ENCODE assay signal across 20 cellular contexts in the genomic region with DNA sequence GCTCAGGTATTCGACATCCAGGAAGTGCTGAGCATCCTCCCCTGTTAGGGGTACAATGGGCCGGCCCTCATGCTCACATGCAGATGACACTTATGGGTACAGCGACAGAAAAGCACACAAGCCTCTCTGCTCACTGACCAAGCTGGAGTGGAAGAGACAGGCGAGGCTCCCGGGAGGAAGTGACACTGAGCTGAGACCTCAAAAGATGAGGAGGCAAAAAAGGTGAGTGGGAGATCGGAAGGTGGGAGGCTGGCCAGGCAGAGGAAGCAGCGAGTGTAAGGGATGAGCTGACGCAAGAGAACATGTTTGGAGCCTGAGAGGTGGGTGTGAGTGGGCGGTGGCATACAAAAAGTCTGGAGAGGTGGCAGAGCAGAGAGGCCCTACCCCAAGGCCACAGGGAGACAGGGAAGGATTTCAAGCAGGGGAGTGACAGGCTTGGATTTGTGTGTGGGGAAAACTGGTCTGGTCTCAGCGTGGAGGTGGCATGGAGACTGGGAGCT. TPM values are rescaled to one million over a fixed set of nuclear protein-coding genes. Genes with fewer than 3 reads are reported as not detected.
DNase-seq lines count a peak whose midpoint lies in the region; ATAC-seq and TF ChIP-seq lines count a peak whose summit lies in the region.
"Had no signal": no experiment of that assay in that cellular context is flagged by ENCODE, and none has a peak within 500 bp of the region (broad histone marks: within the 10 kb centered on the region; RNA-seq: fewer than 3 reads in every experiment).

No MANE protein-coding gene starts in this region.

- no peak for ATAC-seq in CD4-positive, CD25-positive, alpha-beta regulatory T cell (ENCODE audit: low read depth in 2 of 2)
- ATAC-seq in gastroesophageal sphincter = no peak

- no peak overlapping the region for H3K4me2 ChIP-seq in neural progenitor cell
- H3K4me2 ChIP-seq: KMS-11 had no signal

- H3K9ac ChIP-seq in neural progenitor cell = no peak overlapping the region
- H3K9ac ChIP-seq: KMS-11 had no signal

- no peak for TF ChIP-seq EP300 in gastroesophageal sphincter (IDR thresholded peaks at IDR 0.05)

- no peaks in the 10 kb centered on the region for H3K27me3 Mint-ChIP-seq in CD14-positive monocyte (ENCODE audit: low read depth in 3 of 3)
- H3K27me3 Mint-ChIP-seq in CD4-positive, CD25-positive, alpha-beta regulatory T cell = no peaks in the 10 kb centered on the region
- peaks cover 2% of the 10 kb centered on the region for H3K27me3 Mint-ChIP-seq in neural progenitor cell (ENCODE audit: insufficient read depth, low read depth)

- no peak overlapping the region for H3K27ac ChIP-seq in CD4-positive, CD25-positive, alpha-beta regulatory T cell (ENCODE audit: insufficient read depth, low read length, poor library complexity, severe bottlenecking)
- H3K27ac ChIP-seq in caudate nucleus (ENCODE audit: low read depth, low read length) (peak overlapping the region; percentile 11), neural progenitor cell (no peak overlapping the region), esophagus squamous epithelium (no peak overlapping the region), gastroesophageal sphincter (no peak overlapping the region)
- H3K27ac ChIP-seq: C4-2B, KMS-11, SK-N-MC had no signal

- H3K9me3 ChIP-seq in CD4-positive, CD25-positive, alpha-beta regulatory T cell (ENCODE audit: control insufficient read depth in 2 of 2, low read length in 2 of 2) = no peaks in the 10 kb centered on the region
- H3K9me3 ChIP-seq in neural progenitor cell (ENCODE audit: low read depth) = no peaks in the 10 kb centered on the region
- H3K9me3 ChIP-seq in esophagus squamous epithelium = no peaks in the 10 kb centered on the region
- H3K9me3 ChIP-seq in gastroesophageal sphincter = no peaks in the 10 kb centered on the region
- H3K9me3 ChIP-seq: Caco-2 had no signal

- H2AFZ ChIP-seq in neural progenitor cell (replicated peaks) = no peak overlapping the region

- H3K36me3 ChIP-seq in CD4-positive, CD25-positive, alpha-beta regulatory T cell (ENCODE audit: control insufficient read depth, insufficient read depth, low read length) = no peaks in the 10 kb centered on the region
- H3K36me3 ChIP-seq in neural progenitor cell (no peaks in the 10 kb centered on the region), esophagus squamous epithelium (peaks cover 0 to 8% (median 0%) of the 10 kb centered on the region in 3 donors), gastroesophageal sphincter (peaks cover 0 to 25% of the 10 kb centered on the region in 2 donors), H7 (replicated peaks; ENCODE audit: control insufficient read depth, insufficient read depth, low read length) (no peaks in the 10 kb centered on the region)

- H3K4me1 ChIP-seq in CD4-positive, CD25-positive, alpha-beta regulatory T cell (ENCODE audit: control insufficient read depth, insufficient read depth, low read length, poor library complexity, severe bottlenecking) = peaks cover 4% of the 10 kb centered on the region
- H3K4me1 ChIP-seq in neural progenitor cell = peaks cover 5% of the 10 kb centered on the region
- H3K4me1 ChIP-seq in esophagus squamous epithelium = peaks cover 7 to 24% (median 12%) of the 10 kb centered on the region in 3 donors
- peaks cover 0 to 3% (median 0%) of the 10 kb centered on the region in 3 donors for H3K4me1 ChIP-seq in gastroesophageal sphincter
- H3K4me1 ChIP-seq: Caco-2 had no signal

- H4K20me1 ChIP-seq in neural progenitor cell (ENCODE audit: low read depth) = no peaks in the 10 kb centered on the region

- no peaks in the 10 kb centered on the region for H3K9me3 Mint-ChIP-seq in CD14-positive monocyte
- no peaks in the 10 kb centered on the region for H3K9me3 Mint-ChIP-seq in CD4-positive, CD25-positive, alpha-beta regulatory T cell
- no peaks in the 10 kb centered on the region for H3K9me3 Mint-ChIP-seq in neural progenitor cell

- H3K4me1 Mint-ChIP-seq in CD14-positive monocyte (peaks cover 4% of the 10 kb centered on the region), neural progenitor cell (peaks cover 44% of the 10 kb centered on the region)
- H3K4me1 Mint-ChIP-seq in CD4-positive, CD25-positive, alpha-beta regulatory T cell = peaks cover 0 to 12% (median 5%) of the 10 kb centered on the region in 4 donors

- H3K27ac Mint-ChIP-seq in CD14-positive monocyte (peak overlapping the region in 4 of 7 donors; percentile 5 to 33 (median 24)), neural progenitor cell (peak overlapping the region; percentile 54)
- H3K27ac Mint-ChIP-seq in CD4-positive, CD25-positive, alpha-beta regulatory T cell = peak overlapping the region; percentile 27 to 82 (median 50)

- H3K36me3 Mint-ChIP-seq in CD14-positive monocyte (peaks cover 5 to 9% of the 10 kb centered on the region in 2 donors), neural progenitor cell (no peaks in the 10 kb centered on the region)
- peaks cover 10% of the 10 kb centered on the region for H3K36me3 Mint-ChIP-seq in CD4-positive, CD25-positive, alpha-beta regulatory T cell

- TF ChIP-seq POLR2A in esophagus squamous epithelium (IDR thresholded peaks at IDR 0.05) (no peak), gastroesophageal sphincter (IDR thresholded peaks at IDR 0.05) (no peak)

- TF ChIP-seq CTCF in CD14-positive monocyte (IDR thresholded peaks at IDR 0.05) = no peak
- no peak for TF ChIP-seq CTCF in neural progenitor cell (IDR thresholded peaks at IDR 0.05)
- TF ChIP-seq CTCF in esophagus squamous epithelium (IDR thresholded peaks at IDR 0.05) = no peak
- no peak for TF ChIP-seq CTCF in gastroesophageal sphincter (IDR thresholded peaks at IDR 0.05)

- H3F3A ChIP-seq in neural progenitor cell (ENCODE audit: low read depth) = no peaks in the 10 kb centered on the region

- H3K4me3 Mint-ChIP-seq in CD14-positive monocyte (no peak overlapping the region), neural progenitor cell (no peak overlapping the region)
- H3K4me3 Mint-ChIP-seq in CD4-positive, CD25-positive, alpha-beta regulatory T cell = peak overlapping the region in 1 of 4 donors; percentile 45

- 77 to 83% methylated on average over 10 of the region's 10 CpGs for WGBS in esophagus squamous epithelium, 2 donors
- WGBS in gastroesophageal sphincter (ENCODE audit: low coverage in 1 of 2), 2 donors = 83 to 98% methylated on average over 4 to 7 of the region's 10 CpGs

- DNase-seq in CD14-positive monocyte (ENCODE audit: low spot score) (no peak), caudate nucleus (lab: John Stamatoyannopoulos, UW) (peak in 18 of 61 donors; percentile 3 to 82 (median 22)), neural progenitor cell (ENCODE audit: low spot score) (no peak), esophagus squamous epithelium (lab: John Stamatoyannopoulos, UW) (no peak), H7 (no peak)
- DNase-seq in CD4-positive, CD25-positive, alpha-beta regulatory T cell = peak in 1 of 3 donors; percentile 28
- DNase-seq: ACHN, Caco-2, GOT3, NCI-H1417 treated with DMSO at 0.1 percent for 48 hours, NCI-H187 treated with DMSO at 0.1 percent for 48 hours, NCI-H2227 treated with DMSO at 0.1 percent for 48 hours, NCI-H524, SHP77 had no signal

- no peaks in the 10 kb centered on the region for H3K27me3 ChIP-seq in CD4-positive, CD25-positive, alpha-beta regulatory T cell (ENCODE audit: control insufficient read depth, insufficient read depth, low read length)
- no peaks in the 10 kb centered on the region for H3K27me3 ChIP-seq in neural progenitor cell
- no peaks in the 10 kb centered on the region for H3K27me3 ChIP-seq in esophagus squamous epithelium
- H3K27me3 ChIP-seq in gastroesophageal sphincter = no peaks in the 10 kb centered on the region
- H3K27me3 ChIP-seq in H7 (ENCODE audit: control insufficient read depth, insufficient read depth, low read length) = no peaks in the 10 kb centered on the region; the same call in 1 of the 2 replicates

- no peaks in the 10 kb centered on the region for H3K79me2 ChIP-seq in neural progenitor cell (ENCODE audit: low read depth)

- no peak overlapping the region for H3K4me3 ChIP-seq in CD4-positive, CD25-positive, alpha-beta regulatory T cell (ENCODE audit: low read depth, low read length)
- no peak overlapping the region for H3K4me3 ChIP-seq in neural progenitor cell
- no peak overlapping the region for H3K4me3 ChIP-seq in esophagus squamous epithelium
- no peak overlapping the region for H3K4me3 ChIP-seq in gastroesophageal sphincter
- no peak overlapping the region for H3K4me3 ChIP-seq in H7 (ENCODE audit: insufficient read depth, low read depth, low read length)
- H3K4me3 ChIP-seq: SK-N-MC had no signal

- intact Hi-C loops in CD14-positive monocyte (cut with micrococcal nuclease) (no loop called here), esophagus squamous epithelium (cut with DNase I) (no loop called here)

RNA-seq across cellular contexts. Expression of gene CDCP2, which starts 18.2 kb away (rescaled TPM):
- not detected for polyA plus RNA-seq in CD14-positive monocyte
- 0.15 TPM for total RNA-seq in CD4-positive, CD25-positive, alpha-beta regulatory T cell
- not detected for polyA plus RNA-seq in CD4-positive, CD25-positive, alpha-beta regulatory T cell
- total RNA-seq in neural progenitor cell (ENCODE audit: low replicate concordance) (0.15 TPM in 1 of 2 replicates, not detected in the other), esophagus squamous epithelium (under 1 TPM in 1 of 4 donors, not detected in 3; 0.19 TPM), gastroesophageal sphincter (under 1 TPM in 2 of 4 donors, not detected in 2; 0.13 to 0.23 TPM)
- total RNA-seq in H7 (2014; rRNA removed; shearing (Covaris generic)) = not detected in 2 replicates
- total RNA-seq: Caco-2, HT-29, RPMI7951 had no signal

RNA-seq across cellular contexts. Expression of gene CYB5RL, which starts 28.8 kb away (rescaled TPM):
- polyA plus RNA-seq in CD14-positive monocyte = 1 to 10 TPM in 1 of 2 donors, under 1 TPM in 1; 0.76 to 1.5 TPM
- total RNA-seq in CD4-positive, CD25-positive, alpha-beta regulatory T cell = 3.7 TPM
- polyA plus RNA-seq in CD4-positive, CD25-positive, alpha-beta regulatory T cell = 1 to 10 TPM; 1.1 to 4.8 (median 3.1) TPM
- total RNA-seq in neural progenitor cell (ENCODE audit: low replicate concordance) = 6.4 and 9.0 TPM in 2 replicates
- 1 to 10 TPM; 2.2 to 4.7 (median 3.0) TPM for total RNA-seq in esophagus squamous epithelium
- total RNA-seq in gastroesophageal sphincter = 1 to 10 TPM; 2.2 to 4.1 (median 3.0) TPM
- 13.3 and 14.3 TPM in 2 replicates for total RNA-seq in H7 (2014; rRNA removed; shearing (Covaris generic))

RNA-seq across cellular contexts. Expression of gene MRPL37, which starts 29.0 kb away (rescaled TPM):
- polyA plus RNA-seq in CD14-positive monocyte = 10 to 100 TPM; 42.5 to 47.8 TPM
- 34.5 TPM for total RNA-seq in CD4-positive, CD25-positive, alpha-beta regulatory T cell
- 10 to 100 TPM; 62.0 to 66.7 (median 65.3) TPM for polyA plus RNA-seq in CD4-positive, CD25-positive, alpha-beta regulatory T cell
- 60.4 and 93.4 TPM in 2 replicates for total RNA-seq in neural progenitor cell (ENCODE audit: low replicate concordance)
- 100 to 1,000 TPM in 1 of 4 donors, 10 to 100 TPM in 3; 63.1 to 101 (median 79.3) TPM for total RNA-seq in esophagus squamous epithelium
- 10 to 100 TPM; 37.3 to 64.5 (median 52.0) TPM for total RNA-seq in gastroesophageal sphincter
- 268 and 275 TPM in 2 replicates for total RNA-seq in H7 (2014; rRNA removed; shearing (Covaris generic))
